ENCODE assay signal across 12 cellular contexts in genomic region chr11:74442601-74443000, GRCh38. TPM values are rescaled to one million over a fixed set of nuclear protein-coding genes. Genes with fewer than 3 reads are reported as not detected.
DNase-seq lines count a peak whose midpoint lies in the region; ATAC-seq and TF ChIP-seq lines count a peak whose summit lies in the region.
"Had no signal": no experiment of that assay in that cellular context is flagged by ENCODE, and none has a peak within 500 bp of the region (broad histone marks: within the 10 kb centered on the region; RNA-seq: fewer than 3 reads in every experiment).

No MANE protein-coding gene starts in this region.

- peak; percentile 70 for ATAC-seq in RWPE2 (ENCODE audit: low read depth)
- ATAC-seq in gastrocnemius medialis = peak in 1 of 2 donors; percentile 44
- ATAC-seq in HG03095 (IDR thresholded peaks at IDR 0.05; ENCODE audit: unreplicated experiment) = no peak
- ATAC-seq: stimulated activated naive CD8-positive, alpha-beta T cell treated with anti-CD3 and anti-CD28 coated beads, Interleukin-15, amount 100 ng/mL, for 72 hours had no signal

- no peaks in the 10 kb centered on the region for H3K4me1 ChIP-seq in RWPE2 (ENCODE audit: insufficient read depth, poor library complexity, severe bottlenecking)
- peaks cover 27 to 31% of the 10 kb centered on the region in 2 donors for H3K4me1 ChIP-seq in gastrocnemius medialis

- H3K27me3 ChIP-seq in RWPE2 (ENCODE audit: insufficient read depth, poor library complexity, severe bottlenecking) (no peaks in the 10 kb centered on the region), gastrocnemius medialis (no peaks in the 10 kb centered on the region)

- in situ Hi-C loops in gastrocnemius medialis (cut with MboI; ENCODE audit: low sequenced_read_pairs in 4 of 4) = loop anchor here in 2 of 4 donors (10.0 kb wide), 2 partner anchors 48 to 188 kb away; partner anchors contain the start of gene PGM2L1 (in 1 of the 2)

- H3K36me3 ChIP-seq in RWPE2 (ENCODE audit: low read depth) = no peaks in the 10 kb centered on the region
- no peaks in the 10 kb centered on the region for H3K36me3 ChIP-seq in gastrocnemius medialis

- H3K4me3 ChIP-seq in RWPE2 (ENCODE audit: severe bottlenecking) (no peak overlapping the region), epithelial cell of esophagus (ENCODE audit: low read length) (no peak overlapping the region), gastrocnemius medialis (no peak overlapping the region)

- TF ChIP-seq CTCF in RWPE2 (IDR thresholded peaks at IDR 0.05; ENCODE audit: poor library complexity, severe bottlenecking) (no peak), epithelial cell of esophagus (IDR thresholded peaks at IDR 0.05; ENCODE audit: insufficient read depth, low read depth, low read length, missing control alignments) (no peak), gastrocnemius medialis (IDR thresholded peaks at IDR 0.05 in 4 of 5, conservative IDR thresholded peaks at IDR 0.05 in 1 of 5) (no peak)

- intact Hi-C loops in gastrocnemius medialis (cut with DNase I; ENCODE audit: low total_unique reads) = loop anchor here (2.0 to 5.0 kb wide), 2 partner anchors 44 to 120 kb away; partner anchors contain the start of gene PGM2L1

- H3K27ac ChIP-seq in RWPE2 (ENCODE audit: poor library complexity, severe bottlenecking) (no peak overlapping the region), gastrocnemius medialis (peak overlapping the region; percentile 76 to 85 (median 82))
- H3K27ac ChIP-seq: KMS-11 had no signal

- DNase-seq in HCEC 1CT = peak; percentile 5
- DNase-seq in RWPE2 (ENCODE audit: low spot score) = no peak
- DNase-seq in epithelial cell of esophagus (ENCODE audit: low read depth) = peak; percentile 60
- DNase-seq in gastrocnemius medialis = no peak
- no peak for DNase-seq in KG1 (lab: John Stamatoyannopoulos, UW)
- DNase-seq in activated CD4-positive, alpha-beta T cell treated with anti-CD3 and anti-CD28 coated beads for 1 hour = no peak
- DNase-seq in UCSD-AML1 (lab: John Stamatoyannopoulos, UW; ENCODE audit: unreplicated experiment) = no peak
- DNase-seq: activated CD4-positive, CD25-positive, alpha-beta regulatory T cell; activated naive CD4-positive, alpha-beta T cell; stimulated activated naive CD8-positive, alpha-beta T cell treated with anti-CD3 and anti-CD28 coated beads, Interleukin-15, amount 100 ng/mL, for 72 hours had no signal

- H3K9me3 ChIP-seq in RWPE2 (ENCODE audit: severe bottlenecking) (no peaks in the 10 kb centered on the region), gastrocnemius medialis (no peaks in the 10 kb centered on the region)

- no peak for TF ChIP-seq POLR2A in gastrocnemius medialis (IDR thresholded peaks at IDR 0.05)

RNA-seq across cellular contexts. Expression of gene KCNE3, which starts 24.7 kb away (rescaled TPM):
- 1 to 10 TPM in 2 of 4 donors, under 1 TPM in 2; 0.24 to 2.8 (median 1.1) TPM for total RNA-seq in gastrocnemius medialis

RNA-seq across cellular contexts. Expression of gene PGM2L1, which starts 44.4 kb away (rescaled TPM):
- total RNA-seq in gastrocnemius medialis = 1 to 10 TPM; 3.7 to 9.7 (median 7.9) TPM

RNA-seq across cellular contexts. Expression of gene LIPT2, which starts 50.9 kb away (rescaled TPM):
- total RNA-seq in gastrocnemius medialis = 10 to 100 TPM in 1 of 4 donors, 1 to 10 TPM in 3; 3.5 to 11.2 (median 8.3) TPM

Comparison
In these comparisons a context has a peak if more than half of its experiments do, and no peak if none do; other contexts are left out.
1. DNase-seq: peak in HCEC 1CT (single experiment) and epithelial cell of esophagus (single experiment); none in RWPE2 (single experiment), gastrocnemius medialis (0 of 2), KG1 (single experiment), activated CD4-positive, alpha-beta T cell treated with anti-CD3 and anti-CD28 coated beads for 1 hour (single experiment) and UCSD-AML1 (single experiment).